In the genomic region with DNA sequence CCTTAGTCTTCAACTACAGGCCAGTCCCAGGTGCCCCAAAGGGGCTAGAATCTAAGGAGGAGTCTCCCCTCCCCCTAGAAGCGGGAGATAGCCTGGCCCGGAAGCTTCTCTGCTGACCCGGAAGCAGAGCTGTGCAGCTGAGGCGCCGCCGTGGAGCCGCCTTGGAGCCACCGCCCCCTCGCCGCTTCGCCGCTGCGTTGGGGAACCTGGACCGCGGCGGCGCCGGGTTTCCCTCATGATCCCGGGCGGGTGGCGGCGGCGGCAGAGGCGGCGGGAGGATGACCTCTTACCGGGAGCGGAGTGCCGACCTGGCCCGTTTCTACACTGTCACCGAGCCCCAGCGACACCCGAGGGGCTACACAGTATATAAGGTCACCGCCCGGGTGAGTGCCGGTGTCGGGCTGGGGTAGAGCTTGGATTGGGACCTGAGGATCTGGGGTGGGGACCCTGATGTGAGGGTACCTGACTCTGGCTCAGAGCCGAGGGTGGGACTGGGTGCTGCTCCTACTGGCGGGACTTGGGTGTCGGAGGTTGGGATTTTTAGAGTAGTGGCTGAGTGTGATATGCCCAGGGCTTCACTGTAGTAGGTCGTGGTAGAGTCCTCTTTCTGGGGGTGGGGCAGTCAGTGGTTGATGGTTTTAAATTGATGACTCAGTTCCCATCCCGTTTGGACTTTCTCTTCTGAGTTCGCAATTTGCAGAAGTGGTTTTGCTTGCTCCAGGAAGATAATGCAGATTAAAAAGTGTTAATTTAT, we compare ENCODE assay signal across 1 cellular context.
TF ChIP-seq lines count a peak whose summit lies in the region.

A gene with protein sequence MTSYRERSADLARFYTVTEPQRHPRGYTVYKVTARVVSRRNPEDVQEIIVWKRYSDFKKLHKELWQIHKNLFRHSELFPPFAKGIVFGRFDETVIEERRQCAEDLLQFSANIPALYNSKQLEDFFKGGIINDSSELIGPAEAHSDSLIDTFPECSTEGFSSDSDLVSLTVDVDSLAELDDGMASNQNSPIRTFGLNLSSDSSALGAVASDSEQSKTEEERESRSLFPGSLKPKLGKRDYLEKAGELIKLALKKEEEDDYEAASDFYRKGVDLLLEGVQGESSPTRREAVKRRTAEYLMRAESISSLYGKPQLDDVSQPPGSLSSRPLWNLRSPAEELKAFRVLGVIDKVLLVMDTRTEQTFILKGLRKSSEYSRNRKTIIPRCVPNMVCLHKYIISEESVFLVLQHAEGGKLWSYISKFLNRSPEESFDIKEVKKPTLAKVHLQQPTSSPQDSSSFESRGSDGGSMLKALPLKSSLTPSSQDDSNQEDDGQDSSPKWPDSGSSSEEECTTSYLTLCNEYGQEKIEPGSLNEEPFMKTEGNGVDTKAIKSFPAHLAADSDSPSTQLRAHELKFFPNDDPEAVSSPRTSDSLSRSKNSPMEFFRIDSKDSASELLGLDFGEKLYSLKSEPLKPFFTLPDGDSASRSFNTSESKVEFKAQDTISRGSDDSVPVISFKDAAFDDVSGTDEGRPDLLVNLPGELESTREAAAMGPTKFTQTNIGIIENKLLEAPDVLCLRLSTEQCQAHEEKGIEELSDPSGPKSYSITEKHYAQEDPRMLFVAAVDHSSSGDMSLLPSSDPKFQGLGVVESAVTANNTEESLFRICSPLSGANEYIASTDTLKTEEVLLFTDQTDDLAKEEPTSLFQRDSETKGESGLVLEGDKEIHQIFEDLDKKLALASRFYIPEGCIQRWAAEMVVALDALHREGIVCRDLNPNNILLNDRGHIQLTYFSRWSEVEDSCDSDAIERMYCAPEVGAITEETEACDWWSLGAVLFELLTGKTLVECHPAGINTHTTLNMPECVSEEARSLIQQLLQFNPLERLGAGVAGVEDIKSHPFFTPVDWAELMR (plus strand): TSS at position 115 of the 754 bp plus-strand sequence. CDS start 164 bp downstream, at position 279.

TF ChIP-seq in HepG2, 621 proteins besides CTCF, POLR2A, EP300 and RAD21 (continued from another document and continues in another):
- TF ChIP-seq, protein P1, sequence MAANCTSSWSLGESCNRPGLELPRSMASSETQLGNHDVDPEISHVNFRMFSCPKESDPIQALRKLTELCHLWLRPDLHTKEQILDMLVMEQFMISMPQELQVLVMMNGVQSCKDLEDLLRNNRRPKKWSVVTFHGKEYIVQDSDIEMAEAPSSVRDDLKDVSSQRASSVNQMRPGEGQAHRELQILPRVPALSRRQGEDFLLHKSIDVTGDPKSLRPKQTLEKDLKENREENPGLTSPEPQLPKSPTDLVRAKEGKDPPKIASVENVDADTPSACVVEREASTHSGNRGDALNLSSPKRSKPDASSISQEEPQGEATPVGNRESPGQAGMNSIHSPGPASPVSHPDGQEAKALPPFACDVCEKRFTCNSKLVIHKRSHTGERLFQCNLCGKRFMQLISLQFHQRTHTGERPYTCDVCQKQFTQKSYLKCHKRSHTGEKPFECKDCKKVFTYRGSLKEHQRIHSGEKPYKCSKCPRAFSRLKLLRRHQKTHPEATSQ (CRISPR knock-in tag; IDR thresholded peaks at IDR 0.05; ENCODE audit: borderline replicate concordance): 0 out of 2 replicates have a peak, but pooled peaks have one; percentile 53
- TF ChIP-seq, protein P2, sequence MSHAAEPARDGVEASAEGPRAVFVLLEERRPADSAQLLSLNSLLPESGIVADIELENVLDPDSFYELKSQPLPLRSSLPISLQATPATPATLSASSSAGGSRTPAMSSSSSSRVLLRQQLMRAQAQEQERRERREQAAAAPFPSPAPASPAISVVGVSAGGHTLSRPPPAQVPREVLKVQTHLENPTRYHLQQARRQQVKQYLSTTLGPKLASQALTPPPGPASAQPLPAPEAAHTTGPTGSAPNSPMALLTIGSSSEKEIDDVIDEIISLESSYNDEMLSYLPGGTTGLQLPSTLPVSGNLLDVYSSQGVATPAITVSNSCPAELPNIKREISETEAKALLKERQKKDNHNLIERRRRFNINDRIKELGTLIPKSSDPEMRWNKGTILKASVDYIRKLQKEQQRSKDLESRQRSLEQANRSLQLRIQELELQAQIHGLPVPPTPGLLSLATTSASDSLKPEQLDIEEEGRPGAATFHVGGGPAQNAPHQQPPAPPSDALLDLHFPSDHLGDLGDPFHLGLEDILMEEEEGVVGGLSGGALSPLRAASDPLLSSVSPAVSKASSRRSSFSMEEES (CRISPR knock-in tag; IDR thresholded peaks at IDR 0.05): no peak
- TF ChIP-seq FOXC1 (CRISPR knock-in tag; IDR thresholded peaks at IDR 0.05; ENCODE audit: borderline replicate concordance) (no peak; the same call in 1 of the 2 replicates), REXO4 (CRISPR knock-in tag; IDR thresholded peaks at IDR 0.05; ENCODE audit: borderline replicate concordance) (no peak), ZNF468 (CRISPR knock-in tag; IDR thresholded peaks at IDR 0.05) (0 out of 2 replicates have a peak, but pooled peaks have one; percentile 53), ZNF772 (CRISPR knock-in tag; IDR thresholded peaks at IDR 0.05) (no peak), RAD51 (IDR thresholded peaks at IDR 0.05; ENCODE audit: borderline replicate concordance) (no peak), CEBPG (CRISPR knock-in tag; IDR thresholded peaks at IDR 0.05) (no peak), ZNF761 (CRISPR knock-in tag; conservative IDR thresholded peaks at IDR 0.05) (peak; percentile 67; the same call in 1 of the 2 replicates), RFXANK (CRISPR knock-in tag; IDR thresholded peaks at IDR 0.05) (no peak), ZSCAN20 (CRISPR knock-in tag; IDR thresholded peaks at IDR 0.05; ENCODE audit: borderline replicate concordance) (no peak; the same call in 1 of the 2 replicates), ZNF207 (IDR thresholded peaks at IDR 0.05; ENCODE audit: borderline replicate concordance) (no peak), MYC (CRISPR knock-in tag; IDR thresholded peaks at IDR 0.05; ENCODE audit: borderline replicate concordance) (peak; percentile 60; the same call in 1 of the 2 replicates), HNRNPH1 (optimal IDR thresholded peaks at IDR 0.05; ENCODE audit: low read depth, low read length) (no peak), HDAC1 (CRISPR knock-in tag; IDR thresholded peaks at IDR 0.05) (peak; percentile 83), RNF2 (conservative IDR thresholded peaks at IDR 0.05; ENCODE audit: low read depth) (no peak), ZNF101 (CRISPR knock-in tag; IDR thresholded peaks at IDR 0.05; ENCODE audit: borderline replicate concordance, low read depth) (no peak), SKI (IDR thresholded peaks at IDR 0.05; ENCODE audit: partially characterized antibody) (peak; percentile 28), ZNF337 (CRISPR knock-in tag; IDR thresholded peaks at IDR 0.05; ENCODE audit: borderline replicate concordance, low read depth) (no peak), ZNF615 (CRISPR knock-in tag; IDR thresholded peaks at IDR 0.05; ENCODE audit: borderline replicate concordance) (no peak), MIXL1 (CRISPR knock-in tag; IDR thresholded peaks at IDR 0.05) (no peak), ZMAT3 (CRISPR knock-in tag; conservative IDR thresholded peaks at IDR 0.05) (no peak; the same call in 1 of the 2 replicates), ZFP36L1 (CRISPR knock-in tag; IDR thresholded peaks at IDR 0.05) (peak; percentile 49; the same call in 1 of the 2 replicates), TBX3 (IDR thresholded peaks at IDR 0.05; ENCODE audit: borderline replicate concordance) (no peak), MAF1 (CRISPR knock-in tag; IDR thresholded peaks at IDR 0.05; ENCODE audit: borderline replicate concordance) (no peak), ZNF30 (CRISPR knock-in tag; IDR thresholded peaks at IDR 0.05) (no peak), GPN1 (CRISPR knock-in tag; IDR thresholded peaks at IDR 0.05; ENCODE audit: borderline replicate concordance) (no peak), THYN1 (CRISPR knock-in tag; IDR thresholded peaks at IDR 0.05; ENCODE audit: borderline replicate concordance, low read depth) (no peak), ZKSCAN8 (CRISPR knock-in tag; IDR thresholded peaks at IDR 0.05; ENCODE audit: borderline replicate concordance) (no peak), RELA (CRISPR knock-in tag; IDR thresholded peaks at IDR 0.05) (no peak), ZNF20 (CRISPR knock-in tag; IDR thresholded peaks at IDR 0.05) (no peak), AKAP8 (CRISPR knock-in tag; IDR thresholded peaks at IDR 0.05) (0 out of 2 replicates have a peak, but pooled peaks have one; percentile 29), RFXAP (CRISPR knock-in tag; IDR thresholded peaks at IDR 0.05; ENCODE audit: borderline replicate concordance) (peak; percentile 21; the same call in 1 of the 2 replicates), PHF5A (CRISPR knock-in tag; IDR thresholded peaks at IDR 0.05; ENCODE audit: low read depth, unreplicated experiment) (no peak), ZNF780A (CRISPR knock-in tag; IDR thresholded peaks at IDR 0.05) (no peak)
- TF ChIP-seq, protein P3, sequence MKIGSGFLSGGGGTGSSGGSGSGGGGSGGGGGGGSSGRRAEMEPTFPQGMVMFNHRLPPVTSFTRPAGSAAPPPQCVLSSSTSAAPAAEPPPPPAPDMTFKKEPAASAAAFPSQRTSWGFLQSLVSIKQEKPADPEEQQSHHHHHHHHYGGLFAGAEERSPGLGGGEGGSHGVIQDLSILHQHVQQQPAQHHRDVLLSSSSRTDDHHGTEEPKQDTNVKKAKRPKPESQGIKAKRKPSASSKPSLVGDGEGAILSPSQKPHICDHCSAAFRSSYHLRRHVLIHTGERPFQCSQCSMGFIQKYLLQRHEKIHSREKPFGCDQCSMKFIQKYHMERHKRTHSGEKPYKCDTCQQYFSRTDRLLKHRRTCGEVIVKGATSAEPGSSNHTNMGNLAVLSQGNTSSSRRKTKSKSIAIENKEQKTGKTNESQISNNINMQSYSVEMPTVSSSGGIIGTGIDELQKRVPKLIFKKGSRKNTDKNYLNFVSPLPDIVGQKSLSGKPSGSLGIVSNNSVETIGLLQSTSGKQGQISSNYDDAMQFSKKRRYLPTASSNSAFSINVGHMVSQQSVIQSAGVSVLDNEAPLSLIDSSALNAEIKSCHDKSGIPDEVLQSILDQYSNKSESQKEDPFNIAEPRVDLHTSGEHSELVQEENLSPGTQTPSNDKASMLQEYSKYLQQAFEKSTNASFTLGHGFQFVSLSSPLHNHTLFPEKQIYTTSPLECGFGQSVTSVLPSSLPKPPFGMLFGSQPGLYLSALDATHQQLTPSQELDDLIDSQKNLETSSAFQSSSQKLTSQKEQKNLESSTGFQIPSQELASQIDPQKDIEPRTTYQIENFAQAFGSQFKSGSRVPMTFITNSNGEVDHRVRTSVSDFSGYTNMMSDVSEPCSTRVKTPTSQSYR (CRISPR knock-in tag; IDR thresholded peaks at IDR 0.05; ENCODE audit: borderline replicate concordance): peak; percentile 84
- TF ChIP-seq, protein P4, sequence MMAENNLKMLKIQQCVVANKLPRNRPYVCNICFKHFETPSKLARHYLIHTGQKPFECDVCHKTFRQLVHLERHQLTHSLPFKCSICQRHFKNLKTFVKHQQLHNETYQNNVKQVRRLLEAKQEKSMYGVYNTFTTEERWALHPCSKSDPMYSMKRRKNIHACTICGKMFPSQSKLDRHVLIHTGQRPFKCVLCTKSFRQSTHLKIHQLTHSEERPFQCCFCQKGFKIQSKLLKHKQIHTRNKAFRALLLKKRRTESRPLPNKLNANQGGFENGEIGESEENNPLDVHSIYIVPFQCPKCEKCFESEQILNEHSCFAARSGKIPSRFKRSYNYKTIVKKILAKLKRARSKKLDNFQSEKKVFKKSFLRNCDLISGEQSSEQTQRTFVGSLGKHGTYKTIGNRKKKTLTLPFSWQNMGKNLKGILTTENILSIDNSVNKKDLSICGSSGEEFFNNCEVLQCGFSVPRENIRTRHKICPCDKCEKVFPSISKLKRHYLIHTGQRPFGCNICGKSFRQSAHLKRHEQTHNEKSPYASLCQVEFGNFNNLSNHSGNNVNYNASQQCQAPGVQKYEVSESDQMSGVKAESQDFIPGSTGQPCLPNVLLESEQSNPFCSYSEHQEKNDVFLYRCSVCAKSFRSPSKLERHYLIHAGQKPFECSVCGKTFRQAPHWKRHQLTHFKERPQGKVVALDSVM (CRISPR knock-in tag; IDR thresholded peaks at IDR 0.05): peak; percentile 64; the same call in 1 of the 2 replicates
- TF ChIP-seq, protein P5, sequence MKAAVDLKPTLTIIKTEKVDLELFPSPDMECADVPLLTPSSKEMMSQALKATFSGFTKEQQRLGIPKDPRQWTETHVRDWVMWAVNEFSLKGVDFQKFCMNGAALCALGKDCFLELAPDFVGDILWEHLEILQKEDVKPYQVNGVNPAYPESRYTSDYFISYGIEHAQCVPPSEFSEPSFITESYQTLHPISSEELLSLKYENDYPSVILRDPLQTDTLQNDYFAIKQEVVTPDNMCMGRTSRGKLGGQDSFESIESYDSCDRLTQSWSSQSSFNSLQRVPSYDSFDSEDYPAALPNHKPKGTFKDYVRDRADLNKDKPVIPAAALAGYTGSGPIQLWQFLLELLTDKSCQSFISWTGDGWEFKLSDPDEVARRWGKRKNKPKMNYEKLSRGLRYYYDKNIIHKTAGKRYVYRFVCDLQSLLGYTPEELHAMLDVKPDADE (CRISPR knock-in tag; IDR thresholded peaks at IDR 0.05): no peak
- TF ChIP-seq, protein P6, sequence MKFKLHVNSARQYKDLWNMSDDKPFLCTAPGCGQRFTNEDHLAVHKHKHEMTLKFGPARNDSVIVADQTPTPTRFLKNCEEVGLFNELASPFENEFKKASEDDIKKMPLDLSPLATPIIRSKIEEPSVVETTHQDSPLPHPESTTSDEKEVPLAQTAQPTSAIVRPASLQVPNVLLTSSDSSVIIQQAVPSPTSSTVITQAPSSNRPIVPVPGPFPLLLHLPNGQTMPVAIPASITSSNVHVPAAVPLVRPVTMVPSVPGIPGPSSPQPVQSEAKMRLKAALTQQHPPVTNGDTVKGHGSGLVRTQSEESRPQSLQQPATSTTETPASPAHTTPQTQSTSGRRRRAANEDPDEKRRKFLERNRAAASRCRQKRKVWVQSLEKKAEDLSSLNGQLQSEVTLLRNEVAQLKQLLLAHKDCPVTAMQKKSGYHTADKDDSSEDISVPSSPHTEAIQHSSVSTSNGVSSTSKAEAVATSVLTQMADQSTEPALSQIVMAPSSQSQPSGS (CRISPR knock-in tag; IDR thresholded peaks at IDR 0.05): no peak; the same call in none of the 2 replicates
- TF ChIP-seq, protein P7, sequence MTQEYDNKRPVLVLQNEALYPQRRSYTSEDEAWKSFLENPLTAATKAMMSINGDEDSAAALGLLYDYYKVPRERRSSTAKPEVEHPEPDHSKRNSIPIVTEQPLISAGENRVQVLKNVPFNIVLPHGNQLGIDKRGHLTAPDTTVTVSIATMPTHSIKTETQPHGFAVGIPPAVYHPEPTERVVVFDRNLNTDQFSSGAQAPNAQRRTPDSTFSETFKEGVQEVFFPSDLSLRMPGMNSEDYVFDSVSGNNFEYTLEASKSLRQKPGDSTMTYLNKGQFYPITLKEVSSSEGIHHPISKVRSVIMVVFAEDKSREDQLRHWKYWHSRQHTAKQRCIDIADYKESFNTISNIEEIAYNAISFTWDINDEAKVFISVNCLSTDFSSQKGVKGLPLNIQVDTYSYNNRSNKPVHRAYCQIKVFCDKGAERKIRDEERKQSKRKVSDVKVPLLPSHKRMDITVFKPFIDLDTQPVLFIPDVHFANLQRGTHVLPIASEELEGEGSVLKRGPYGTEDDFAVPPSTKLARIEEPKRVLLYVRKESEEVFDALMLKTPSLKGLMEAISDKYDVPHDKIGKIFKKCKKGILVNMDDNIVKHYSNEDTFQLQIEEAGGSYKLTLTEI (CRISPR knock-in tag; conservative IDR thresholded peaks at IDR 0.05): no peak
- TF ChIP-seq, protein P8, sequence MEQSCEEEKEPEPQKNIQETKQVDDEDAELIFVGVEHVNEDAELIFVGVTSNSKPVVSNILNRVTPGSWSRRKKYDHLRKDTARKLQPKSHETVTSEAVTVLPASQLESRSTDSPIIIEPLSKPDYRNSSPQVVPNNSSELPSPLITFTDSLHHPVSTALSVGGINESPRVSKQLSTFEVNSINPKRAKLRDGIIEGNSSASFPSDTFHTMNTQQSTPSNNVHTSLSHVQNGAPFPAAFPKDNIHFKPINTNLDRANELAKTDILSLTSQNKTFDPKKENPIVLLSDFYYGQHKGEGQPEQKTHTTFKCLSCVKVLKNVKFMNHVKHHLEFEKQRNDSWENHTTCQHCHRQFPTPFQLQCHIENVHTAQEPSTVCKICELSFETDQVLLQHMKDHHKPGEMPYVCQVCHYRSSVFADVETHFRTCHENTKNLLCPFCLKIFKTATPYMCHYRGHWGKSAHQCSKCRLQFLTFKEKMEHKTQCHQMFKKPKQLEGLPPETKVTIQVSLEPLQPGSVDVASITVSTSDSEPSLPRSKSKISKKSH (CRISPR knock-in tag; IDR thresholded peaks at IDR 0.05; ENCODE audit: borderline replicate concordance): no peak
